Comparison of ENCODE assay signal across 8 cellular contexts in genomic region chr7:28921822-28922221, GRCh38. TPM values are rescaled to one million over a fixed set of nuclear protein-coding genes. Genes with fewer than 3 reads are reported as not detected.
DNase-seq lines count a peak whose midpoint lies in the region; ATAC-seq and TF ChIP-seq lines count a peak whose summit lies in the region.

No MANE protein-coding gene starts in this region.

- intact Hi-C loops in activated T-helper 2 cell treated with anti-CD3 and anti-CD28 coated beads, Interferon-gamma antibody, Interleukin-2, Interleukin-4, amounts not matched to agents 10 μg/mL and 5 μg/mL and 100 μg/mL, durations not matched to agents 14 hours and 24 hours and 36 hours (cut with micrococcal nuclease) = loop anchor here (1.0 kb wide), 2 partner anchors 181 to 486 kb away; no protein-coding TSS in a partner anchor

- peaks cover 14% of the 10 kb centered on the region for H3K27me3 ChIP-seq in cardiac muscle cell

- no peaks in the 10 kb centered on the region for H3K36me3 Mint-ChIP-seq in activated naive CD8-positive, alpha-beta T cell treated with anti-CD3 and anti-CD28 coated beads, Interleukin-2, amount 10 ng/mL, durations not matched to agents 7 days and 5 days
- H3K36me3 Mint-ChIP-seq in progenitor cell of endocrine pancreas (ENCODE audit: insufficient read depth) = no peaks in the 10 kb centered on the region
- no peaks in the 10 kb centered on the region for H3K36me3 Mint-ChIP-seq in activated T-helper 2 cell treated with anti-CD3 and anti-CD28 coated beads, Interferon-gamma antibody, Interleukin-2, Interleukin-4, amounts not matched to agents 10 μg/mL and 5 μg/mL and 100 μg/mL, durations not matched to agents 14 hours and 24 hours and 36 hours (ENCODE audit: low read depth)

- no peak overlapping the region for H3K27ac ChIP-seq in cardiac muscle cell

- peak; percentile 55 for TF ChIP-seq CTCF in GM20000 (IDR thresholded peaks at IDR 0.05; ENCODE audit: extremely low read depth, missing control alignments)
- peak; percentile 85 for TF ChIP-seq CTCF in cardiac muscle cell (IDR thresholded peaks at IDR 0.05; ENCODE audit: low read depth, low read length)
- peak; percentile 88 for TF ChIP-seq CTCF in progenitor cell of endocrine pancreas (IDR thresholded peaks at IDR 0.05; ENCODE audit: unreplicated experiment)

- H3K9me3 Mint-ChIP-seq in activated naive CD8-positive, alpha-beta T cell treated with anti-CD3 and anti-CD28 coated beads, Interleukin-2, amount 10 ng/mL, durations not matched to agents 7 days and 5 days = no peaks in the 10 kb centered on the region
- H3K9me3 Mint-ChIP-seq in progenitor cell of endocrine pancreas (ENCODE audit: low read depth) = no peaks in the 10 kb centered on the region
- no peaks in the 10 kb centered on the region for H3K9me3 Mint-ChIP-seq in activated T-helper 2 cell treated with anti-CD3 and anti-CD28 coated beads, Interferon-gamma antibody, Interleukin-2, Interleukin-4, amounts not matched to agents 10 μg/mL and 5 μg/mL and 100 μg/mL, durations not matched to agents 14 hours and 24 hours and 36 hours

- peaks cover 8% of the 10 kb centered on the region for H3K4me1 Mint-ChIP-seq in activated naive CD8-positive, alpha-beta T cell treated with anti-CD3 and anti-CD28 coated beads, Interleukin-2, amount 10 ng/mL, durations not matched to agents 7 days and 5 days
- H3K4me1 Mint-ChIP-seq in progenitor cell of endocrine pancreas (ENCODE audit: low read depth) = peaks cover 1% of the 10 kb centered on the region
- H3K4me1 Mint-ChIP-seq in activated T-helper 2 cell treated with anti-CD3 and anti-CD28 coated beads, Interferon-gamma antibody, Interleukin-2, Interleukin-4, amounts not matched to agents 10 μg/mL and 5 μg/mL and 100 μg/mL, durations not matched to agents 14 hours and 24 hours and 36 hours (ENCODE audit: low read depth) = peaks cover 3% of the 10 kb centered on the region

- no peak overlapping the region for H3K4me3 Mint-ChIP-seq in activated naive CD8-positive, alpha-beta T cell treated with anti-CD3 and anti-CD28 coated beads, Interleukin-2, amount 10 ng/mL, durations not matched to agents 7 days and 5 days
- no peak overlapping the region for H3K4me3 Mint-ChIP-seq in progenitor cell of endocrine pancreas (ENCODE audit: low read depth)
- no peak overlapping the region for H3K4me3 Mint-ChIP-seq in activated T-helper 2 cell treated with anti-CD3 and anti-CD28 coated beads, Interferon-gamma antibody, Interleukin-2, Interleukin-4, amounts not matched to agents 10 μg/mL and 5 μg/mL and 100 μg/mL, durations not matched to agents 14 hours and 24 hours and 36 hours (ENCODE audit: low read depth)

- H3K27me3 Mint-ChIP-seq in activated naive CD8-positive, alpha-beta T cell treated with anti-CD3 and anti-CD28 coated beads, Interleukin-2, amount 10 ng/mL, durations not matched to agents 7 days and 5 days = peaks cover 16% of the 10 kb centered on the region
- peaks cover 28% of the 10 kb centered on the region for H3K27me3 Mint-ChIP-seq in progenitor cell of endocrine pancreas
- H3K27me3 Mint-ChIP-seq in activated T-helper 2 cell treated with anti-CD3 and anti-CD28 coated beads, Interferon-gamma antibody, Interleukin-2, Interleukin-4, amounts not matched to agents 10 μg/mL and 5 μg/mL and 100 μg/mL, durations not matched to agents 14 hours and 24 hours and 36 hours (ENCODE audit: low read depth) = peaks cover 24% of the 10 kb centered on the region

- H3K4me3 ChIP-seq in cardiac muscle cell = no peak overlapping the region

- DNase-seq in DMS153 treated with DMSO at 0.1 percent for 48 hours (lab: John Stamatoyannopoulos, UW; ENCODE audit: unreplicated experiment) = peak; percentile 87
- DNase-seq in GM20000 (ENCODE audit: low spot score) = peak; percentile 59
- DNase-seq in HS-5 (ENCODE audit: low read depth) = peak; percentile 65
- peak; percentile 87 for DNase-seq in NCI-H82 (lab: John Stamatoyannopoulos, UW)
- DNase-seq in activated naive CD8-positive, alpha-beta T cell treated with anti-CD3 and anti-CD28 coated beads, Interleukin-2, amount 10 ng/mL, durations not matched to agents 7 days and 5 days = no peak
- peak; percentile 81 to 82 for DNase-seq in cardiac muscle cell (ENCODE audit: low read depth in 1 of 2, low spot score in 1 of 2)
- DNase-seq in progenitor cell of endocrine pancreas (ENCODE audit: low spot score, unreplicated experiment) = peak; percentile 21
- DNase-seq in activated T-helper 2 cell treated with anti-CD3 and anti-CD28 coated beads, Interferon-gamma antibody, Interleukin-2, Interleukin-4, amounts not matched to agents 10 μg/mL and 5 μg/mL and 100 μg/mL, durations not matched to agents 14 hours and 24 hours and 36 hours (ENCODE audit: low spot score) = no peak

- POLR2A ChIA-PET in activated naive CD8-positive, alpha-beta T cell treated with anti-CD3 and anti-CD28 coated beads, Interleukin-2, amount 10 ng/mL, durations not matched to agents 7 days and 5 days (lab: Charles Lee) = interaction anchor here (1.0 kb wide), 1 partner anchor 487 kb away, joined by 3 read pairs; no protein-coding TSS in a partner anchor

- H3K9me3 ChIP-seq in cardiac muscle cell (ENCODE audit: low read depth) = no peaks in the 10 kb centered on the region

- H3K27ac Mint-ChIP-seq in activated naive CD8-positive, alpha-beta T cell treated with anti-CD3 and anti-CD28 coated beads, Interleukin-2, amount 10 ng/mL, durations not matched to agents 7 days and 5 days = no peak overlapping the region
- no peak overlapping the region for H3K27ac Mint-ChIP-seq in progenitor cell of endocrine pancreas
- H3K27ac Mint-ChIP-seq in activated T-helper 2 cell treated with anti-CD3 and anti-CD28 coated beads, Interferon-gamma antibody, Interleukin-2, Interleukin-4, amounts not matched to agents 10 μg/mL and 5 μg/mL and 100 μg/mL, durations not matched to agents 14 hours and 24 hours and 36 hours = no peak overlapping the region

- no peaks in the 10 kb centered on the region for H3K36me3 ChIP-seq in cardiac muscle cell

- ATAC-seq in activated naive CD8-positive, alpha-beta T cell treated with anti-CD3 and anti-CD28 coated beads, Interleukin-2, amount 10 ng/mL, durations not matched to agents 7 days and 5 days (ENCODE audit: low read depth) = peak; percentile 77

- no peaks in the 10 kb centered on the region for H3K4me1 ChIP-seq in cardiac muscle cell (ENCODE audit: low read depth)

RNA-seq across cellular contexts. Expression of gene TRIL, which starts 36.3 kb away (rescaled TPM):
- not detected for total RNA-seq in activated naive CD8-positive, alpha-beta T cell treated with anti-CD3 and anti-CD28 coated beads, Interleukin-2, amount 10 ng/mL, durations not matched to agents 7 days and 5 days
- total RNA-seq in cardiac muscle cell (5.2 and 5.8 TPM in 2 replicates), progenitor cell of endocrine pancreas (8.0 and 9.3 TPM in 2 replicates)
- 1.7 and 2.0 TPM in 2 replicates for polyA plus RNA-seq in cardiac muscle cell
- total RNA-seq in activated T-helper 2 cell treated with anti-CD3 and anti-CD28 coated beads, Interferon-gamma antibody, Interleukin-2, Interleukin-4, amounts not matched to agents 10 μg/mL and 5 μg/mL and 100 μg/mL, durations not matched to agents 14 hours and 24 hours and 36 hours = not detected in 2 replicates

Comparison
In these comparisons a context has a peak if more than half of its experiments do, and no peak if none do; other contexts are left out.
1. DNase-seq: peak in DMS153 treated with DMSO at 0.1 percent for 48 hours (single experiment), GM20000 (single experiment), HS-5 (single experiment), NCI-H82 (single experiment), cardiac muscle cell (2 of 2) and progenitor cell of endocrine pancreas (single experiment); none in activated naive CD8-positive, alpha-beta T cell treated with anti-CD3 and anti-CD28 coated beads, Interleukin-2, amount 10 ng/mL, durations not matched to agents 7 days and 5 days (single experiment) and activated T-helper 2 cell treated with anti-CD3 and anti-CD28 coated beads, Interferon-gamma antibody, Interleukin-2, Interleukin-4, amounts not matched to agents 10 μg/mL and 5 μg/mL and 100 μg/mL, durations not matched to agents 14 hours and 24 hours and 36 hours (single experiment).
2. Peak in every context shown above with its lines, with median percentiles within 50 percentile points of each other: CTCF ChIP-seq.